1 cellular context compared by ENCODE assay signal in genomic region chr9:128947423-128948310, GRCh38.
A peak's percentile ranks its signal among the peaks of the same experiment; 100 is the strongest.
TF ChIP-seq lines count a peak whose summit lies in the region.

Gene DOLK (minus strand): TSS chr9:128947603. CDS start chr9:128947303, 300 bp downstream.
Gene NUP188 (plus strand): TSS chr9:128947699. CDS start chr9:128947720, 21 bp downstream.

TF ChIP-seq in HepG2, 621 proteins besides CTCF, POLR2A, EP300 and RAD21 (continued from another document):
- TF ChIP-seq, protein P1, sequence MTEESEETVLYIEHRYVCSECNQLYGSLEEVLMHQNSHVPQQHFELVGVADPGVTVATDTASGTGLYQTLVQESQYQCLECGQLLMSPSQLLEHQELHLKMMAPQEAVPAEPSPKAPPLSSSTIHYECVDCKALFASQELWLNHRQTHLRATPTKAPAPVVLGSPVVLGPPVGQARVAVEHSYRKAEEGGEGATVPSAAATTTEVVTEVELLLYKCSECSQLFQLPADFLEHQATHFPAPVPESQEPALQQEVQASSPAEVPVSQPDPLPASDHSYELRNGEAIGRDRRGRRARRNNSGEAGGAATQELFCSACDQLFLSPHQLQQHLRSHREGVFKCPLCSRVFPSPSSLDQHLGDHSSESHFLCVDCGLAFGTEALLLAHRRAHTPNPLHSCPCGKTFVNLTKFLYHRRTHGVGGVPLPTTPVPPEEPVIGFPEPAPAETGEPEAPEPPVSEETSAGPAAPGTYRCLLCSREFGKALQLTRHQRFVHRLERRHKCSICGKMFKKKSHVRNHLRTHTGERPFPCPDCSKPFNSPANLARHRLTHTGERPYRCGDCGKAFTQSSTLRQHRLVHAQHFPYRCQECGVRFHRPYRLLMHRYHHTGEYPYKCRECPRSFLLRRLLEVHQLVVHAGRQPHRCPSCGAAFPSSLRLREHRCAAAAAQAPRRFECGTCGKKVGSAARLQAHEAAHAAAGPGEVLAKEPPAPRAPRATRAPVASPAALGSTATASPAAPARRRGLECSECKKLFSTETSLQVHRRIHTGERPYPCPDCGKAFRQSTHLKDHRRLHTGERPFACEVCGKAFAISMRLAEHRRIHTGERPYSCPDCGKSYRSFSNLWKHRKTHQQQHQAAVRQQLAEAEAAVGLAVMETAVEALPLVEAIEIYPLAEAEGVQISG (CRISPR knock-in tag; IDR thresholded peaks at IDR 0.05), result peak; percentile 83; the same call in 1 of the 2 replicates
- peak; percentile 83 for TF ChIP-seq FOXK1 (CRISPR knock-in tag; IDR thresholded peaks at IDR 0.05; ENCODE audit: borderline replicate concordance, low read depth)
- peak; percentile 17; the same call in 1 of the 2 replicates for TF ChIP-seq BCL3 (CRISPR knock-in tag; IDR thresholded peaks at IDR 0.05)
- peak; percentile 22; the same call in 1 of the 2 replicates for TF ChIP-seq ZNF552 (CRISPR knock-in tag; IDR thresholded peaks at IDR 0.05; ENCODE audit: borderline replicate concordance)
- peak; percentile 80 for TF ChIP-seq MED8 (CRISPR knock-in tag; IDR thresholded peaks at IDR 0.05; ENCODE audit: insufficient replicate concordance)
- TF ChIP-seq, protein P2, sequence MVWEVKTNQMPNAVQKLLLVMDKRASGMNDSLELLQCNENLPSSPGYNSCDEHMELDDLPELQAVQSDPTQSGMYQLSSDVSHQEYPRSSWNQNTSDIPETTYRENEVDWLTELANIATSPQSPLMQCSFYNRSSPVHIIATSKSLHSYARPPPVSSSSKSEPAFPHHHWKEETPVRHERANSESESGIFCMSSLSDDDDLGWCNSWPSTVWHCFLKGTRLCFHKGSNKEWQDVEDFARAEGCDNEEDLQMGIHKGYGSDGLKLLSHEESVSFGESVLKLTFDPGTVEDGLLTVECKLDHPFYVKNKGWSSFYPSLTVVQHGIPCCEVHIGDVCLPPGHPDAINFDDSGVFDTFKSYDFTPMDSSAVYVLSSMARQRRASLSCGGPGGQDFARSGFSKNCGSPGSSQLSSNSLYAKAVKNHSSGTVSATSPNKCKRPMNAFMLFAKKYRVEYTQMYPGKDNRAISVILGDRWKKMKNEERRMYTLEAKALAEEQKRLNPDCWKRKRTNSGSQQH (CRISPR knock-in tag; IDR thresholded peaks at IDR 0.05; ENCODE audit: low read depth), result 0 out of 2 replicates have a peak, but pooled peaks have one; percentile 21
- TF ChIP-seq KDM6A (CRISPR knock-in tag; IDR thresholded peaks at IDR 0.05; ENCODE audit: low read depth), result 0 out of 2 replicates have a peak, but pooled peaks have one; percentile 14
- peak; percentile 96 for TF ChIP-seq DRAP1 (CRISPR knock-in tag; IDR thresholded peaks at IDR 0.05)
- TF ChIP-seq XRCC5 (optimal IDR thresholded peaks at IDR 0.05; ENCODE audit: low read length), result peak; percentile 28
- peak; percentile 65; the same call in 1 of the 2 replicates for TF ChIP-seq ZNF335 (CRISPR knock-in tag; IDR thresholded peaks at IDR 0.05)
- TF ChIP-seq ZNF605 (CRISPR knock-in tag; IDR thresholded peaks at IDR 0.05), result peak; percentile 18; the same call in 1 of the 2 replicates
- TF ChIP-seq, protein P3, sequence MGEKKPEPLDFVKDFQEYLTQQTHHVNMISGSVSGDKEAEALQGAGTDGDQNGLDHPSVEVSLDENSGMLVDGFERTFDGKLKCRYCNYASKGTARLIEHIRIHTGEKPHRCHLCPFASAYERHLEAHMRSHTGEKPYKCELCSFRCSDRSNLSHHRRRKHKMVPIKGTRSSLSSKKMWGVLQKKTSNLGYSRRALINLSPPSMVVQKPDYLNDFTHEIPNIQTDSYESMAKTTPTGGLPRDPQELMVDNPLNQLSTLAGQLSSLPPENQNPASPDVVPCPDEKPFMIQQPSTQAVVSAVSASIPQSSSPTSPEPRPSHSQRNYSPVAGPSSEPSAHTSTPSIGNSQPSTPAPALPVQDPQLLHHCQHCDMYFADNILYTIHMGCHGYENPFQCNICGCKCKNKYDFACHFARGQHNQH (CRISPR knock-in tag; IDR thresholded peaks at IDR 0.05), result peak; percentile 62; the same call in 1 of the 2 replicates
- peak; percentile 81; the same call in 1 of the 2 replicates for TF ChIP-seq FOXC1 (CRISPR knock-in tag; IDR thresholded peaks at IDR 0.05; ENCODE audit: borderline replicate concordance)
- peak; percentile 61; the same call in 1 of the 2 replicates for TF ChIP-seq NR2C2 (CRISPR knock-in tag; IDR thresholded peaks at IDR 0.05; ENCODE audit: borderline replicate concordance)
- TF ChIP-seq, protein P4, sequence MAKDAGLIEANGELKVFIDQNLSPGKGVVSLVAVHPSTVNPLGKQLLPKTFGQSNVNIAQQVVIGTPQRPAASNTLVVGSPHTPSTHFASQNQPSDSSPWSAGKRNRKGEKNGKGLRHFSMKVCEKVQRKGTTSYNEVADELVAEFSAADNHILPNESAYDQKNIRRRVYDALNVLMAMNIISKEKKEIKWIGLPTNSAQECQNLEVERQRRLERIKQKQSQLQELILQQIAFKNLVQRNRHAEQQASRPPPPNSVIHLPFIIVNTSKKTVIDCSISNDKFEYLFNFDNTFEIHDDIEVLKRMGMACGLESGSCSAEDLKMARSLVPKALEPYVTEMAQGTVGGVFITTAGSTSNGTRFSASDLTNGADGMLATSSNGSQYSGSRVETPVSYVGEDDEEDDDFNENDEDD (CRISPR knock-in tag; IDR thresholded peaks at IDR 0.05; ENCODE audit: borderline replicate concordance), result peak; percentile 84; the same call in 1 of the 2 replicates
- peak; percentile 57 for TF ChIP-seq NFYB (CRISPR knock-in tag; IDR thresholded peaks at IDR 0.05)
- TF ChIP-seq HNRNPUL1 (IDR thresholded peaks at IDR 0.05; ENCODE audit: low read depth, low read length), result peak; percentile 80
- TF ChIP-seq TBL1XR1 (IDR thresholded peaks at IDR 0.05; ENCODE audit: borderline replicate concordance, low read length, partially characterized antibody), result peak; percentile 46
- TF ChIP-seq, protein P5, sequence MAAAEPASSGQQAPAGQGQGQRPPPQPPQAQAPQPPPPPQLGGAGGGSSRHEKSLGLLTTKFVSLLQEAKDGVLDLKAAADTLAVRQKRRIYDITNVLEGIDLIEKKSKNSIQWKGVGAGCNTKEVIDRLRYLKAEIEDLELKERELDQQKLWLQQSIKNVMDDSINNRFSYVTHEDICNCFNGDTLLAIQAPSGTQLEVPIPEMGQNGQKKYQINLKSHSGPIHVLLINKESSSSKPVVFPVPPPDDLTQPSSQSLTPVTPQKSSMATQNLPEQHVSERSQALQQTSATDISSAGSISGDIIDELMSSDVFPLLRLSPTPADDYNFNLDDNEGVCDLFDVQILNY (CRISPR knock-in tag; conservative IDR thresholded peaks at IDR 0.05), result peak; percentile 51; the same call in 1 of the 2 replicates
- TF ChIP-seq, protein P6, sequence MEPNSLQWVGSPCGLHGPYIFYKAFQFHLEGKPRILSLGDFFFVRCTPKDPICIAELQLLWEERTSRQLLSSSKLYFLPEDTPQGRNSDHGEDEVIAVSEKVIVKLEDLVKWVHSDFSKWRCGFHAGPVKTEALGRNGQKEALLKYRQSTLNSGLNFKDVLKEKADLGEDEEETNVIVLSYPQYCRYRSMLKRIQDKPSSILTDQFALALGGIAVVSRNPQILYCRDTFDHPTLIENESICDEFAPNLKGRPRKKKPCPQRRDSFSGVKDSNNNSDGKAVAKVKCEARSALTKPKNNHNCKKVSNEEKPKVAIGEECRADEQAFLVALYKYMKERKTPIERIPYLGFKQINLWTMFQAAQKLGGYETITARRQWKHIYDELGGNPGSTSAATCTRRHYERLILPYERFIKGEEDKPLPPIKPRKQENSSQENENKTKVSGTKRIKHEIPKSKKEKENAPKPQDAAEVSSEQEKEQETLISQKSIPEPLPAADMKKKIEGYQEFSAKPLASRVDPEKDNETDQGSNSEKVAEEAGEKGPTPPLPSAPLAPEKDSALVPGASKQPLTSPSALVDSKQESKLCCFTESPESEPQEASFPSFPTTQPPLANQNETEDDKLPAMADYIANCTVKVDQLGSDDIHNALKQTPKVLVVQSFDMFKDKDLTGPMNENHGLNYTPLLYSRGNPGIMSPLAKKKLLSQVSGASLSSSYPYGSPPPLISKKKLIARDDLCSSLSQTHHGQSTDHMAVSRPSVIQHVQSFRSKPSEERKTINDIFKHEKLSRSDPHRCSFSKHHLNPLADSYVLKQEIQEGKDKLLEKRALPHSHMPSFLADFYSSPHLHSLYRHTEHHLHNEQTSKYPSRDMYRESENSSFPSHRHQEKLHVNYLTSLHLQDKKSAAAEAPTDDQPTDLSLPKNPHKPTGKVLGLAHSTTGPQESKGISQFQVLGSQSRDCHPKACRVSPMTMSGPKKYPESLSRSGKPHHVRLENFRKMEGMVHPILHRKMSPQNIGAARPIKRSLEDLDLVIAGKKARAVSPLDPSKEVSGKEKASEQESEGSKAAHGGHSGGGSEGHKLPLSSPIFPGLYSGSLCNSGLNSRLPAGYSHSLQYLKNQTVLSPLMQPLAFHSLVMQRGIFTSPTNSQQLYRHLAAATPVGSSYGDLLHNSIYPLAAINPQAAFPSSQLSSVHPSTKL (CRISPR knock-in tag; IDR thresholded peaks at IDR 0.05), result peak; percentile 47
- no peak for TF ChIP-seq TCF12 (IDR thresholded peaks at IDR 0.05)
- 0 out of 2 replicates have a peak, but pooled peaks have one; percentile 34 for TF ChIP-seq TCF12 (CRISPR knock-in tag; IDR thresholded peaks at IDR 0.05)
- TF ChIP-seq, protein P7, sequence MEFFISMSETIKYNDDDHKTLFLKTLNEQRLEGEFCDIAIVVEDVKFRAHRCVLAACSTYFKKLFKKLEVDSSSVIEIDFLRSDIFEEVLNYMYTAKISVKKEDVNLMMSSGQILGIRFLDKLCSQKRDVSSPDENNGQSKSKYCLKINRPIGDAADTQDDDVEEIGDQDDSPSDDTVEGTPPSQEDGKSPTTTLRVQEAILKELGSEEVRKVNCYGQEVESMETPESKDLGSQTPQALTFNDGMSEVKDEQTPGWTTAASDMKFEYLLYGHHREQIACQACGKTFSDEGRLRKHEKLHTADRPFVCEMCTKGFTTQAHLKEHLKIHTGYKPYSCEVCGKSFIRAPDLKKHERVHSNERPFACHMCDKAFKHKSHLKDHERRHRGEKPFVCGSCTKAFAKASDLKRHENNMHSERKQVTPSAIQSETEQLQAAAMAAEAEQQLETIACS (CRISPR knock-in tag; IDR thresholded peaks at IDR 0.05), result peak; percentile 64
- peak; percentile 63; the same call in 1 of the 2 replicates for TF ChIP-seq ZNF160 (CRISPR knock-in tag; IDR thresholded peaks at IDR 0.05)
- peak; percentile 96 for TF ChIP-seq SAP130 (CRISPR knock-in tag; IDR thresholded peaks at IDR 0.05; ENCODE audit: low read depth)
- peak; percentile 77; the same call in 1 of the 2 replicates for TF ChIP-seq REL (CRISPR knock-in tag; conservative IDR thresholded peaks at IDR 0.05)
- TF ChIP-seq RBFOX2 (IDR thresholded peaks at IDR 0.05; ENCODE audit: low read depth, low read length), result peak; percentile 98
- peak; percentile 27 for TF ChIP-seq HNRNPLL (IDR thresholded peaks at IDR 0.05; ENCODE audit: low read depth, low read length, poor library complexity, severe bottlenecking)
- peak; percentile 34; the same call in 1 of the 2 replicates for TF ChIP-seq KDM3A (CRISPR knock-in tag; IDR thresholded peaks at IDR 0.05; ENCODE audit: low read depth)
- TF ChIP-seq NCOR1 (IDR thresholded peaks at IDR 0.05; ENCODE audit: borderline replicate concordance, low read length), result no peak
- TF ChIP-seq YEATS2 (CRISPR knock-in tag; IDR thresholded peaks at IDR 0.05; ENCODE audit: borderline replicate concordance), result peak; percentile 80; the same call in 1 of the 2 replicates
- TF ChIP-seq, protein P8, sequence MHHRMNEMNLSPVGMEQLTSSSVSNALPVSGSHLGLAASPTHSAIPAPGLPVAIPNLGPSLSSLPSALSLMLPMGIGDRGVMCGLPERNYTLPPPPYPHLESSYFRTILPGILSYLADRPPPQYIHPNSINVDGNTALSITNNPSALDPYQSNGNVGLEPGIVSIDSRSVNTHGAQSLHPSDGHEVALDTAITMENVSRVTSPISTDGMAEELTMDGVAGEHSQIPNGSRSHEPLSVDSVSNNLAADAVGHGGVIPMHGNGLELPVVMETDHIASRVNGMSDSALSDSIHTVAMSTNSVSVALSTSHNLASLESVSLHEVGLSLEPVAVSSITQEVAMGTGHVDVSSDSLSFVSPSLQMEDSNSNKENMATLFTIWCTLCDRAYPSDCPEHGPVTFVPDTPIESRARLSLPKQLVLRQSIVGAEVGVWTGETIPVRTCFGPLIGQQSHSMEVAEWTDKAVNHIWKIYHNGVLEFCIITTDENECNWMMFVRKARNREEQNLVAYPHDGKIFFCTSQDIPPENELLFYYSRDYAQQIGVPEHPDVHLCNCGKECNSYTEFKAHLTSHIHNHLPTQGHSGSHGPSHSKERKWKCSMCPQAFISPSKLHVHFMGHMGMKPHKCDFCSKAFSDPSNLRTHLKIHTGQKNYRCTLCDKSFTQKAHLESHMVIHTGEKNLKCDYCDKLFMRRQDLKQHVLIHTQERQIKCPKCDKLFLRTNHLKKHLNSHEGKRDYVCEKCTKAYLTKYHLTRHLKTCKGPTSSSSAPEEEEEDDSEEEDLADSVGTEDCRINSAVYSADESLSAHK (CRISPR knock-in tag; IDR thresholded peaks at IDR 0.05; ENCODE audit: borderline replicate concordance), result no peak
